Comparison of ENCODE assay signal across 10 cellular contexts in the genomic region with DNA sequence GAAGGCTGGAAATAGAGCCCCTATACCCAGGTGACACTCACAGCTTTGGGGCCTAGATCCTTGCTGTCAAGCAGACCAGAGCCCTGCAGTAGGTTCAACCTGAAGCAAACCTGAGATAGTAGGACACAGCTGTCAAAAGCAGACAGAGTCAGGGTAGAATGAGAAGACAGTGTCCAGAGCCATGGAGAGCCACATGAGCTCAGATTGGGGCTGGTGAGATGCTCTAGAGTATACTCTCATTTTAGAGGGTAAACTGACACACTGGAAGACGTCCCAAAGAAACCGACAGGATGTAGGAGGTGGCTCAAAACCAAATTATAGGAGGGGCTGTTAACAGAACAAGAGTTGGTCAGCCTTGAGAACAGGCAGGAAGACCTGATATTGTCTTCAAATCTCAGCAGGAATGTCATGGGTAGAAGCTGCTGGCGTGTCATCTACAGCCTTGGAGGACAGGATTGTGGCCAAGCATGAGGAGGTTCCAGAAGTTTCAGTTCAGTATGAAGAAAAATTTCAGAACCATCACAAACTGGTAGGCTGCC. TPM values are rescaled to one million over a fixed set of nuclear protein-coding genes. Genes with fewer than 3 reads are reported as not detected.
DNase-seq lines count a peak whose midpoint lies in the region; ATAC-seq and TF ChIP-seq lines count a peak whose summit lies in the region.
"Had no signal": no experiment of that assay in that cellular context is flagged by ENCODE, and none has a peak within 500 bp of the region (broad histone marks: within the 10 kb centered on the region; RNA-seq: fewer than 3 reads in every experiment).

No MANE protein-coding gene starts in this region.

- no peaks in the 10 kb centered on the region for H3K9me3 ChIP-seq in CD4-positive, alpha-beta T cell (ENCODE audit: control insufficient read depth, low read length)
- no peaks in the 10 kb centered on the region for H3K9me3 ChIP-seq in naive thymus-derived CD4-positive, alpha-beta T cell (ENCODE audit: control insufficient read depth in 2 of 3, low read length in 3 of 3)
- H3K9me3 ChIP-seq: Caco-2 had no signal

- H3K4me1 Mint-ChIP-seq in CD4-positive, alpha-beta T cell (ENCODE audit: low read depth), result peaks cover 94% of the 10 kb centered on the region
- H3K4me1 Mint-ChIP-seq in activated CD4-positive, alpha-beta memory T cell treated with anti-CD3 and anti-CD28 coated beads, Interleukin-2, amount 10 ng/mL, durations not matched to agents 7 days and 5 days, result peaks cover 69% of the 10 kb centered on the region
- peaks cover 55 to 95% (median 84%) of the 10 kb centered on the region in 7 donors for H3K4me1 Mint-ChIP-seq in naive thymus-derived CD4-positive, alpha-beta T cell

- no peaks in the 10 kb centered on the region for H3K36me3 ChIP-seq in naive thymus-derived CD4-positive, alpha-beta T cell (ENCODE audit: control insufficient read depth in 2 of 3, insufficient read depth in 3 of 3, low read length in 3 of 3)

- H3K9me3 Mint-ChIP-seq in CD4-positive, alpha-beta T cell, result no peaks in the 10 kb centered on the region
- no peaks in the 10 kb centered on the region for H3K9me3 Mint-ChIP-seq in activated CD4-positive, alpha-beta memory T cell treated with anti-CD3 and anti-CD28 coated beads, Interleukin-2, amount 10 ng/mL, durations not matched to agents 7 days and 5 days
- H3K9me3 Mint-ChIP-seq in naive thymus-derived CD4-positive, alpha-beta T cell, result peaks cover 0 to 2% (median 0%) of the 10 kb centered on the region in 11 donors

- intact Hi-C loops in CD4-positive, alpha-beta T cell (cut with DNase I, micrococcal nuclease), result loop anchor here in 1 of 2 experiments (5.0 kb wide), 3 partner anchors 40 to 130 kb away; partner anchors contain the start of genes ANXA6, GM2A and TNIP1
- intact Hi-C loops in naive thymus-derived CD4-positive, alpha-beta T cell (cut with micrococcal nuclease), result loop anchor here (1.0 to 5.0 kb wide), 9 partner anchors 10 to 558 kb away; partner anchors contain the start of genes ATOX1 (in 1 of the 2), G3BP1 (in 1 of the 2) and SLC36A1 (in 1 of the 2)
- intact Hi-C loops in sciatic nerve (cut with DNase I), result no loop called here

- peak overlapping the region; percentile 76 for H3K4me3 Mint-ChIP-seq in CD4-positive, alpha-beta T cell
- peak overlapping the region; percentile 86 for H3K4me3 Mint-ChIP-seq in activated CD4-positive, alpha-beta memory T cell treated with anti-CD3 and anti-CD28 coated beads, Interleukin-2, amount 10 ng/mL, durations not matched to agents 7 days and 5 days
- H3K4me3 Mint-ChIP-seq in naive thymus-derived CD4-positive, alpha-beta T cell, result peak overlapping the region; percentile 74 to 96 (median 88)

- no peak for DNase-seq in CD4-positive, alpha-beta T cell
- DNase-seq in activated CD4-positive, alpha-beta memory T cell treated with anti-CD3 and anti-CD28 coated beads, Interleukin-2, amount 10 ng/mL, durations not matched to agents 7 days and 5 days, result no peak
- DNase-seq in naive thymus-derived CD4-positive, alpha-beta T cell, result peak in 1 of 9 donors; percentile 39
- DNase-seq in NCI-H748 (lab: John Stamatoyannopoulos, UW; ENCODE audit: unreplicated experiment) (no peak), sciatic nerve (ENCODE audit: low spot score) (no peak), ecto neural progenitor cell (ENCODE audit: low spot score) (no peak)

- POLR2A ChIA-PET in CD4-positive, alpha-beta T cell (lab: Charles Lee), result interaction anchor here (0.7 to 6.2 kb wide), 14 partner anchors 10 to 429 kb away, joined by 3 to 223 read pairs (median 4); partner anchors contain the start of genes CCDC69, GM2A and TNIP1
- POLR2A ChIA-PET in activated CD4-positive, alpha-beta memory T cell treated with anti-CD3 and anti-CD28 coated beads, Interleukin-2, amount 10 ng/mL, durations not matched to agents 7 days and 5 days (lab: Charles Lee), result interaction anchor here (0.7 to 6.1 kb wide), 19 partner anchors 10 to 800 kb away, joined by 3 to 183 read pairs (median 4); partner anchors contain the start of genes CCDC69, CD74, G3BP1 and GM2A
- POLR2A ChIA-PET in naive thymus-derived CD4-positive, alpha-beta T cell (lab: Charles Lee), result interaction anchor here (0.6 to 6.0 kb wide), 20 partner anchors 10 to 561 kb away, joined by 3 to 184 read pairs (median 4); partner anchors contain the start of genes CCDC69, GM2A and TNIP1

- ATAC-seq in CD4-positive, alpha-beta T cell (ENCODE audit: poor library complexity), result peak; percentile 2
- ATAC-seq in GM19463 (IDR thresholded peaks at IDR 0.05; ENCODE audit: unreplicated experiment) (peak; percentile 3), sciatic nerve (no peak), GM21360 (IDR thresholded peaks at IDR 0.05; ENCODE audit: unreplicated experiment) (no peak)
- no peak for ATAC-seq in naive thymus-derived CD4-positive, alpha-beta T cell

- no peaks in the 10 kb centered on the region for H3K27me3 Mint-ChIP-seq in CD4-positive, alpha-beta T cell
- H3K27me3 Mint-ChIP-seq in activated CD4-positive, alpha-beta memory T cell treated with anti-CD3 and anti-CD28 coated beads, Interleukin-2, amount 10 ng/mL, durations not matched to agents 7 days and 5 days, result no peaks in the 10 kb centered on the region
- H3K27me3 Mint-ChIP-seq in naive thymus-derived CD4-positive, alpha-beta T cell, result no peaks in the 10 kb centered on the region

- CTCF ChIA-PET in CD4-positive, alpha-beta T cell (lab: Charles Lee), result interaction anchor here (0.6 to 5.1 kb wide), 10 partner anchors 11 to 86 kb away, joined by 3 to 33 read pairs (median 3); partner anchors contain the start of genes CCDC69 and GM2A
- CTCF ChIA-PET in activated CD4-positive, alpha-beta memory T cell treated with anti-CD3 and anti-CD28 coated beads, Interleukin-2, amount 10 ng/mL, durations not matched to agents 7 days and 5 days (lab: Charles Lee), result interaction anchor here (0.8 to 5.9 kb wide), 11 partner anchors 9 to 762 kb away, joined by 3 to 49 read pairs (median 8); partner anchors contain the start of genes CCDC69 and GM2A
- CTCF ChIA-PET in naive thymus-derived CD4-positive, alpha-beta T cell (lab: Charles Lee), result interaction anchor here (0.9 to 3.8 kb wide), 4 partner anchors 10 to 70 kb away, joined by 3 to 19 read pairs (median 4); partner anchors contain the start of gene CCDC69

- no peaks in the 10 kb centered on the region for H3K27me3 ChIP-seq in CD4-positive, alpha-beta T cell (ENCODE audit: control insufficient read depth, insufficient read depth, low read length)
- no peaks in the 10 kb centered on the region for H3K27me3 ChIP-seq in naive thymus-derived CD4-positive, alpha-beta T cell (ENCODE audit: control insufficient read depth in 2 of 2, insufficient read depth in 2 of 2, low read length in 2 of 2)

- TF ChIP-seq CTCF in CD4-positive, alpha-beta T cell (IDR thresholded peaks at IDR 0.05), result no peak

- H3K4me1 ChIP-seq in naive thymus-derived CD4-positive, alpha-beta T cell (ENCODE audit: control insufficient read depth in 2 of 2, insufficient read depth in 2 of 2, low read length in 2 of 2), result peaks cover 74 to 78% of the 10 kb centered on the region in 2 donors

- peaks cover 64% of the 10 kb centered on the region for H3K36me3 Mint-ChIP-seq in CD4-positive, alpha-beta T cell (ENCODE audit: low read depth)
- H3K36me3 Mint-ChIP-seq in activated CD4-positive, alpha-beta memory T cell treated with anti-CD3 and anti-CD28 coated beads, Interleukin-2, amount 10 ng/mL, durations not matched to agents 7 days and 5 days (ENCODE audit: low read depth), result peaks cover 41% of the 10 kb centered on the region
- peaks cover 1 to 47% (median 24%) of the 10 kb centered on the region in 5 donors for H3K36me3 Mint-ChIP-seq in naive thymus-derived CD4-positive, alpha-beta T cell

- peak overlapping the region; percentile 94 for H3K27ac Mint-ChIP-seq in CD4-positive, alpha-beta T cell
- H3K27ac Mint-ChIP-seq in activated CD4-positive, alpha-beta memory T cell treated with anti-CD3 and anti-CD28 coated beads, Interleukin-2, amount 10 ng/mL, durations not matched to agents 7 days and 5 days, result peak overlapping the region; percentile 98
- peak overlapping the region; percentile 90 to 98 (median 97) for H3K27ac Mint-ChIP-seq in naive thymus-derived CD4-positive, alpha-beta T cell

- peak overlapping the region; percentile 97 for H3K27ac ChIP-seq in CD4-positive, alpha-beta T cell (ENCODE audit: low read depth, low read length)
- peak overlapping the region; percentile 93 for H3K27ac ChIP-seq in naive thymus-derived CD4-positive, alpha-beta T cell (ENCODE audit: low read depth, low read length)
- H3K27ac ChIP-seq: parathyroid adenoma had no signal

- peak overlapping the region; percentile 62 for H3K4me3 ChIP-seq in naive thymus-derived CD4-positive, alpha-beta T cell (ENCODE audit: low read length)

RNA-seq across cellular contexts. Expression of gene CCDC69, which starts 11.5 kb away (rescaled TPM):
- 10 to 100 TPM; 68.0 to 68.9 TPM for total RNA-seq in CD4-positive, alpha-beta T cell
- 10 to 100 TPM; 62.6 to 64.2 TPM for total RNA-seq in activated CD4-positive, alpha-beta memory T cell treated with anti-CD3 and anti-CD28 coated beads, Interleukin-2, amount 10 ng/mL, durations not matched to agents 7 days and 5 days
- 100 to 1,000 TPM in 1 of 5 experiments, 10 to 100 TPM in 4; 63.6 to 104 (median 94.1) TPM for total RNA-seq in naive thymus-derived CD4-positive, alpha-beta T cell
- polyA plus RNA-seq in naive thymus-derived CD4-positive, alpha-beta T cell, result 100 to 1,000 TPM in 1 of 2 donors, 10 to 100 TPM in 1; 70.4 to 112 TPM
- 45.8 TPM for total RNA-seq in sciatic nerve

RNA-seq across cellular contexts. Expression of gene GM2A, which starts 40.6 kb away (rescaled TPM):
- 1 to 10 TPM; 3.1 to 4.1 TPM for total RNA-seq in CD4-positive, alpha-beta T cell
- total RNA-seq in activated CD4-positive, alpha-beta memory T cell treated with anti-CD3 and anti-CD28 coated beads, Interleukin-2, amount 10 ng/mL, durations not matched to agents 7 days and 5 days, result 10 to 100 TPM; 22.4 to 24.5 TPM
- 10 to 100 TPM; 11.1 to 45.6 (median 16.9) TPM for total RNA-seq in naive thymus-derived CD4-positive, alpha-beta T cell
- polyA plus RNA-seq in naive thymus-derived CD4-positive, alpha-beta T cell, result 1 to 10 TPM; 5.0 to 5.4 TPM
- 41.9 TPM for total RNA-seq in sciatic nerve

RNA-seq across cellular contexts. Expression of gene ANXA6, which starts 54.9 kb away (rescaled TPM):
- total RNA-seq in CD4-positive, alpha-beta T cell, result 100 to 1,000 TPM; 108 to 130 TPM
- 100 to 1,000 TPM; 603 to 606 TPM for total RNA-seq in activated CD4-positive, alpha-beta memory T cell treated with anti-CD3 and anti-CD28 coated beads, Interleukin-2, amount 10 ng/mL, durations not matched to agents 7 days and 5 days
- total RNA-seq in naive thymus-derived CD4-positive, alpha-beta T cell, result 100 to 1,000 TPM; 212 to 512 (median 272) TPM
- 100 to 1,000 TPM; 272 to 295 TPM for polyA plus RNA-seq in naive thymus-derived CD4-positive, alpha-beta T cell
- total RNA-seq in sciatic nerve, result 211 TPM

Comparison
In these comparisons a context has a peak if more than half of its experiments do, and no peak if none do; other contexts are left out.
1. ATAC-seq: peak in CD4-positive, alpha-beta T cell (single experiment) and GM19463 (single experiment); none in naive thymus-derived CD4-positive, alpha-beta T cell (single experiment), sciatic nerve (single experiment) and GM21360 (single experiment).
2. Peak in every context shown above with its lines, with median percentiles within 50 percentile points of each other: H3K27ac Mint-ChIP-seq and H3K4me3 Mint-ChIP-seq.